22 cellular contexts compared by ENCODE assay signal in genomic region chr3:141764946-141765345, GRCh38. TPM values are rescaled to one million over a fixed set of nuclear protein-coding genes. Genes with fewer than 3 reads are reported as not detected.
"Had no signal": no experiment of that assay in that cellular context is flagged by ENCODE, and none has a peak within 500 bp of the region (broad histone marks: within the 10 kb centered on the region; RNA-seq: fewer than 3 reads in every experiment).

No MANE protein-coding gene starts in this region.

- DNase-seq: activated CD4-positive, alpha-beta T cell treated with anti-CD3 and anti-CD28 coated beads for 4 hours; activated CD8-positive, alpha-beta memory T cell treated with anti-CD3 and anti-CD28 coated beads, Interleukin-2, amount 50 U/mL, for 48 hours; activated gamma-delta T cell; activated T-cell treated with anti-CD3 and anti-CD28 coated beads, Interleukin-2, amount 50 U/mL, for 72 hours; amniotic stem cell; central memory CD4-positive, alpha-beta T cell; foreskin fibroblast; kidney glomerular epithelial cell; nephron progenitor cell; psoas muscle; stimulated activated CD4-positive, alpha-beta T cell treated with anti-CD3 and anti-CD28 coated beads, Interleukin-12 subunit alpha, Interleukin-12 subunit beta, amount 100 ng/mL, for 4 hours; T-helper 17 cell; tibial artery; uterus had no signal

- H3K27ac ChIP-seq: coronary artery, psoas muscle, tibial artery, uterus had no signal

- H3K27me3 ChIP-seq: tibial artery, uterus had no signal

- ATAC-seq: activated naive CD4-positive, alpha-beta T cell treated with anti-CD3 and anti-CD28 coated beads, Interleukin-2, amount 50 U/mL, for 72 hours; activated T-cell treated with anti-CD3 and anti-CD28 coated beads, Interleukin-2, amount 50 U/mL, for 72 hours; esophagus mucosa; psoas muscle; sciatic nerve; stimulated activated effector memory CD8-positive, alpha-beta T cell treated with anti-CD3 and anti-CD28 coated beads, Interleukin-12 subunit alpha, Interleukin-12 subunit beta, amount 100 ng/mL, for 72 hours; T-helper 17 cell; WTC11 had no signal

- H3K4me3 ChIP-seq: coronary artery, psoas muscle, tibial artery, uterus had no signal

- H3K4me1 ChIP-seq: psoas muscle, tibial artery, uterus had no signal

- H3K9me3 ChIP-seq: psoas muscle, tibial artery, uterus had no signal

- H3K36me3 ChIP-seq: tibial artery, uterus had no signal

RNA-seq across cellular contexts. Expression of gene GRK7, which starts 1.7 kb away (rescaled TPM):
- total RNA-seq: activated naive CD4-positive, alpha-beta T cell treated with anti-CD3 and anti-CD28 coated beads, Interleukin-2, amount 50 U/mL, for 72 hours; activated T-cell treated with anti-CD3 and anti-CD28 coated beads, Interleukin-2, amount 50 U/mL, for 72 hours; esophagus mucosa; mesenteric fat pad; osteoblast; sciatic nerve; WTC11 had no signal
